In the genomic region with DNA sequence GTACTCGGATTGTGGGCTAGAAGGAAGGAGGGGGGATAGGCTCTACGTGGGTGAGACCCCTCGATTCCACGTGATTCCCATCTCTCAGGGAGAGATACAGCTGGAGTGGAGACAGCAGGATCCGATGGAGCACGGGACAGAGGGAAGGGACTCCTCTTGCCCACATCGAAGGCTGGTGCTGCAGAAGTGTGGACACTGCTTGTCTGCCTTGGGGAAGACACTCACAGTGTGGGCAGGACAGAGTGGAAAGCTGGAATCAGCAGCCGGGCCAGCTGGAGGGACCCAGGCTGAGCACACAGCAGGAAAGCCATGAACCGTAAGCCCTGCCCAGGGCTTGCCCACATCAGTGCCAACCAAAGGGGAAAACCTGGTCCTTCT, we compare ENCODE assay signal across 26 cellular contexts. TPM values are rescaled to one million over a fixed set of nuclear protein-coding genes. Genes with fewer than 3 reads are reported as not detected.
DNase-seq lines count a peak whose midpoint lies in the region; ATAC-seq, FAIRE-seq and TF ChIP-seq lines count a peak whose summit lies in the region.
"Had no signal": no experiment of that assay in that cellular context is flagged by ENCODE, and none has a peak within 500 bp of the region (broad histone marks: within the 10 kb centered on the region; RNA-seq: fewer than 3 reads in every experiment).

No MANE protein-coding gene starts in this region.

- H3K36me3 Mint-ChIP-seq in activated CD4-positive, alpha-beta T cell treated with anti-CD3 and anti-CD28 coated beads for 36 hours (ENCODE audit: low read depth) = no peaks in the 10 kb centered on the region
- H3K36me3 Mint-ChIP-seq: CD14-positive monocyte had no signal

- no peak overlapping the region for H4K91ac ChIP-seq in H1 (replicated peaks; ENCODE audit: insufficient read length, low read length)

- H3K4me1 ChIP-seq in H1 (replicated peaks in 1 of 4; ENCODE audit: control insufficient read depth in 3 of 4, insufficient read depth in 4 of 4, low read length in 3 of 4) (no peaks in the 10 kb centered on the region), spleen (peaks cover 0 to 20% (median 9%) of the 10 kb centered on the region in 6 donors)
- H3K4me1 ChIP-seq: BE2C had no signal

- no peak overlapping the region for H4K5ac ChIP-seq in H1 (ENCODE audit: insufficient read length, low read depth, low read length)

- CTCF ChIA-PET in activated CD4-positive, alpha-beta T cell treated with anti-CD3 and anti-CD28 coated beads for 36 hours (lab: Charles Lee) = interaction anchor here (0.6 kb wide), 1 partner anchor 602 kb away, joined by 4 read pairs; a partner anchor contains a TSS
- CTCF ChIA-PET in H1 (lab: Charles Lee; ENCODE audit: partially characterized antibody) = interaction anchor here (1.0 to 1.4 kb wide), 3 partner anchors 11 to 306 kb away, joined by 3 to 4 read pairs (median 3); no protein-coding TSS in a partner anchor

- no peak overlapping the region for H3K4me3 ChIP-seq in H1 (ENCODE audit: extremely low read depth in 1 of 4, insufficient read depth in 2 of 4, low read depth in 3 of 4, low read length in 4 of 4)
- no peak overlapping the region for H3K4me3 ChIP-seq in spleen
- H3K4me3 ChIP-seq: GM23338, K562 had no signal

- H3K27me3 ChIP-seq in H1 (replicated peaks in 1 of 4; ENCODE audit: control insufficient read depth in 3 of 4, extremely low read depth in 1 of 4, insufficient read depth in 3 of 4, low read length in 3 of 4) (peaks cover 0 to 2% (median 0%) of the 10 kb centered on the region in 4 experiments; a peak in 2 of 7 replicates), spleen (replicated peaks in 1 of 7) (peaks cover 0 to under 1% (median 0%) of the 10 kb centered on the region in 7 donors)
- H3K27me3 ChIP-seq: BE2C had no signal

- no peak overlapping the region for H2BK5ac ChIP-seq in H1 (ENCODE audit: low read depth, low read length)

- no peak overlapping the region for H3K4me2 ChIP-seq in H1 (ENCODE audit: insufficient read depth in 1 of 2, low read depth in 2 of 2, low read length in 2 of 2)
- H3K4me2 ChIP-seq: GM23338 had no signal

- H3K79me2 ChIP-seq in H1 (ENCODE audit: control insufficient read depth in 1 of 2, insufficient read depth in 2 of 2, low read length in 2 of 2) = no peaks in the 10 kb centered on the region

- H3K23me2 ChIP-seq in H1 (ENCODE audit: low read depth, low read length) = no peaks in the 10 kb centered on the region

- no peak overlapping the region for H3K56ac ChIP-seq in H1 (replicated peaks; ENCODE audit: insufficient read length, low read depth, low read length)

- no peaks in the 10 kb centered on the region for H4K20me1 ChIP-seq in H1 (replicated peaks in 1 of 2; ENCODE audit: control insufficient read depth in 1 of 2, insufficient read depth in 2 of 2, low read length in 2 of 2)

- no peaks in the 10 kb centered on the region for H3K79me1 ChIP-seq in H1 (ENCODE audit: low read depth, low read length)

- H3K9me3 Mint-ChIP-seq in activated CD4-positive, alpha-beta T cell treated with anti-CD3 and anti-CD28 coated beads for 36 hours (ENCODE audit: low read depth) = no peaks in the 10 kb centered on the region
- H3K9me3 Mint-ChIP-seq: CD8-positive, alpha-beta memory T cell had no signal

- H2BK20ac ChIP-seq in H1 (ENCODE audit: low read length) = no peak overlapping the region

- intact Hi-C loops in activated CD4-positive, alpha-beta T cell treated with anti-CD3 and anti-CD28 coated beads for 36 hours (cut with DNase I, micrococcal nuclease) = no loop called here
- intact Hi-C loops in spleen (cut with DNase I; ENCODE audit: low total_unique reads) = loop anchor here (5.0 kb wide), 1 partner anchor 242 kb away; no protein-coding TSS in a partner anchor

- H3K18ac ChIP-seq in H1 (ENCODE audit: extremely low read depth, low read length) = no peak overlapping the region

- no peak for TF ChIP-seq RAD21 in H1 (IDR thresholded peaks at IDR 0.05 in 1 of 2, conservative IDR thresholded peaks at IDR 0.05 in 1 of 2; ENCODE audit: low read depth in 2 of 2, low read length in 2 of 2)

- H3K27ac Mint-ChIP-seq in activated CD4-positive, alpha-beta T cell treated with anti-CD3 and anti-CD28 coated beads for 36 hours = peak overlapping the region; percentile 3
- H3K27ac Mint-ChIP-seq: GM23338 had no signal

- no peak overlapping the region for H3K14ac ChIP-seq in H1 (ENCODE audit: insufficient read length)

- no peak for FAIRE-seq in H1 (lab: Jason Lieb, UNC)
- FAIRE-seq: K562 had no signal

- no peak for TF ChIP-seq CTCF in GM10266 (IDR thresholded peaks at IDR 0.05; ENCODE audit: control insufficient read depth, insufficient read depth, low read depth, missing control alignments)
- no peak for TF ChIP-seq CTCF in H1 (IDR thresholded peaks at IDR 0.05; ENCODE audit: control extremely low read depth in 1 of 3, insufficient read depth in 1 of 3, low read depth in 1 of 3, low read length in 3 of 3)
- TF ChIP-seq CTCF in spleen (IDR thresholded peaks at IDR 0.05 in 8 of 11, conservative IDR thresholded peaks at IDR 0.05 in 3 of 11) = no peak

- H3K4me3 Mint-ChIP-seq in activated CD4-positive, alpha-beta T cell treated with anti-CD3 and anti-CD28 coated beads for 36 hours = no peak overlapping the region
- H3K4me3 Mint-ChIP-seq: CD8-positive, alpha-beta memory T cell; GM23338 had no signal

- H3K27ac ChIP-seq in H1 (ENCODE audit: low read depth, low read length) = no peak overlapping the region
- H3K27ac ChIP-seq in spleen = no peak overlapping the region
- H3K27ac ChIP-seq: 22Rv1 had no signal

- no peak for ATAC-seq in activated CD4-positive, alpha-beta T cell treated with anti-CD3 and anti-CD28 coated beads for 36 hours
- ATAC-seq: GM23338, K562 had no signal

- no peak overlapping the region for H2AK5ac ChIP-seq in H1 (ENCODE audit: low read depth, low read length)

- peak overlapping the region; percentile 31; the same call in 1 of the 2 replicates for H2BK15ac ChIP-seq in H1 (ENCODE audit: low read length)

- no peak for TF ChIP-seq EP300 in H1 (IDR thresholded peaks at IDR 0.05; ENCODE audit: borderline replicate concordance in 1 of 2, low read depth in 2 of 2, low read length in 2 of 2)

- no peak for DNase-seq in activated CD4-positive, alpha-beta T cell treated with anti-CD3 and anti-CD28 coated beads for 36 hours
- no peak for DNase-seq in activated CD4-positive, alpha-beta T cell treated with anti-CD3 and anti-CD28 coated beads for 1 hour
- DNase-seq in GM10266 (ENCODE audit: extremely low spot score) = peak; percentile 5
- no peak for DNase-seq in H1 (ENCODE audit: low read depth in 1 of 2, low spot score in 2 of 2)
- DNase-seq in spleen = peak; percentile 36
- no peak for DNase-seq in activated CD4-positive, CD25-positive, alpha-beta regulatory T cell (lab: John Stamatoyannopoulos, UW)
- no peak for DNase-seq in AG08396 (ENCODE audit: low spot score)
- DNase-seq: BE2C; CD8-positive, alpha-beta memory T cell; DMS 273 treated with DMSO at 0.1 percent for 48 hours; DMS79; EL; GDM1; HCEC 1CT; Kasumi-1; NCI-H1105 treated with DMSO at 0.1 percent for 48 hours; NCI-H146; NCI-H1930; NCI-H2107; NCI-H446; NCI-H524 treated with DMSO at 0.1 percent for 48 hours; NCI-H774 had no signal

- no peaks in the 10 kb centered on the region for H3K27me3 Mint-ChIP-seq in activated CD4-positive, alpha-beta T cell treated with anti-CD3 and anti-CD28 coated beads for 36 hours

- H3K36me3 ChIP-seq in H1 (ENCODE audit: control insufficient read depth in 2 of 4, insufficient read depth in 4 of 4, low read length in 3 of 4) (no peaks in the 10 kb centered on the region), spleen (peaks cover 0 to 14% (median 0%) of the 10 kb centered on the region in 6 donors)
- H3K36me3 ChIP-seq: BE2C had no signal

- no peak overlapping the region for H3K23ac ChIP-seq in H1 (ENCODE audit: insufficient read length)

- no peak overlapping the region for H2BK12ac ChIP-seq in H1 (ENCODE audit: low read depth, low read length)

- no peak overlapping the region for H4K8ac ChIP-seq in H1 (ENCODE audit: extremely low read depth, insufficient read depth, low read length)

- H3K9me3 ChIP-seq in H1 (ENCODE audit: insufficient read depth in 2 of 2, low read depth in 1 of 2, low read length in 1 of 2) (no peaks in the 10 kb centered on the region), spleen (no peaks in the 10 kb centered on the region)
- H3K9me3 ChIP-seq: BE2C had no signal

- no peaks in the 10 kb centered on the region for H3K4me1 Mint-ChIP-seq in activated CD4-positive, alpha-beta T cell treated with anti-CD3 and anti-CD28 coated beads for 36 hours
- H3K4me1 Mint-ChIP-seq: CD8-positive, alpha-beta memory T cell; GM23338 had no signal

- no peak overlapping the region for H3K4ac ChIP-seq in H1 (replicated peaks; ENCODE audit: insufficient read length, low read depth, low read length)

- WGBS in H1 (ENCODE audit: extremely low coverage in 1 of 2, insufficient coverage in 1 of 2, insufficient read length in 1 of 2, insufficient replicate concordance in 2 of 2, low coverage in 1 of 2, low lambda C conversion rate in 2 of 2, missing lambda C conversion rate in 1 of 2), 2 experiments = 83% methylated on average over 9 of the region's 9 CpGs; no CpG with 5 or more reads in 1 of the 2 experiments
- 87 to 93% (median 91%) methylated on average over 9 of the region's 9 CpGs for WGBS in spleen, 5 donors

- TF ChIP-seq POLR2A in H1 (IDR thresholded peaks at IDR 0.05; ENCODE audit: control extremely low read depth in 1 of 2, low read depth in 2 of 2, low read length in 2 of 2) (no peak), spleen (IDR thresholded peaks at IDR 0.05) (no peak)

- no peak overlapping the region for H2BK120ac ChIP-seq in H1 (replicated peaks; ENCODE audit: low read depth, low read length)

- H3K9ac ChIP-seq in H1 (replicated peaks in 1 of 4; ENCODE audit: extremely low read depth in 1 of 4, low read depth in 3 of 4, low read length in 3 of 4) = no peak overlapping the region

- POLR2A ChIA-PET in activated CD4-positive, alpha-beta T cell treated with anti-CD3 and anti-CD28 coated beads for 36 hours (lab: Charles Lee) = no interaction called here
- POLR2A ChIA-PET in H1 (lab: Charles Lee; ENCODE audit: partially characterized antibody) = no interaction called here

- H2AFZ ChIP-seq in H1 (ENCODE audit: low read length) = no peak overlapping the region
- H2AFZ ChIP-seq: GM23338 had no signal

RNA-seq across cellular contexts. Expression of a gene that starts 42.1 kb away (rescaled TPM):
- 1 to 10 TPM; 1.4 to 2.0 TPM for total RNA-seq in activated CD4-positive, alpha-beta T cell treated with anti-CD3 and anti-CD28 coated beads for 36 hours
- total RNA-seq in H1 (2021; fragmentation: NEBNext Ultra II Directional; extraction: Animal tissue kit (Norgen Biotek cat#: 25700)) = 5.6 and 6.1 TPM in 2 replicates
- 5.8 and 10.7 TPM in 2 replicates for polyA plus RNA-seq in H1 (2011; rRNA removed)
- polyA plus RNA-seq in H1 (2011; cell fraction: cytosol; rRNA removed) = 6.1 TPM
- 8.3 TPM for polyA plus RNA-seq in H1 (2011; cell fraction: nucleus; rRNA removed)
- 4.1 to 6.5 TPM (median 4.9 TPM) in 4 replicates for polyA plus RNA-seq in H1 (2012, experiment 1 of 2)
- polyA plus RNA-seq in H1 (2012, experiment 2 of 2) = 6.6 TPM
- polyA plus RNA-seq in H1 (2013, experiment 1 of 2) = 3.9 TPM
- 4.0 TPM for polyA plus RNA-seq in H1 (2013, experiment 2 of 2)
- polyA minus RNA-seq in H1 (2011; rRNA and poly(A)+ RNA removed) = 2.3 and 2.7 TPM in 2 replicates
- 4.3 TPM for polyA minus RNA-seq in H1 (2011; cell fraction: cytosol; rRNA and poly(A)+ RNA removed)
- 9.9 TPM for polyA minus RNA-seq in H1 (2011; cell fraction: nucleus; rRNA and poly(A)+ RNA removed)
- total RNA-seq in spleen = 100 to 1,000 TPM in 1 of 7 donors, 10 to 100 TPM in 6; 44.2 to 182 (median 58.6) TPM
- polyA plus RNA-seq in spleen = 10 to 100 TPM in 1 of 3 donors, 1 to 10 TPM in 2; 4.8 to 27.1 (median 7.4) TPM

RNA-seq across cellular contexts. Expression of a gene that starts 51.0 kb away (rescaled TPM):
- 10 to 100 TPM; 31.0 to 31.8 TPM for total RNA-seq in activated CD4-positive, alpha-beta T cell treated with anti-CD3 and anti-CD28 coated beads for 36 hours
- 56.5 and 58.4 TPM in 2 replicates for total RNA-seq in H1 (2021; fragmentation: NEBNext Ultra II Directional; extraction: Animal tissue kit (Norgen Biotek cat#: 25700))
- polyA plus RNA-seq in H1 (2011; rRNA removed) (9.4 and 11.6 TPM in 2 replicates), spleen (10 to 100 TPM in 1 of 3 donors, 1 to 10 TPM in 2; 3.0 to 11.8 (median 4.1) TPM)
- polyA plus RNA-seq in H1 (2011; cell fraction: cytosol; rRNA removed) = 10.8 TPM
- polyA plus RNA-seq in H1 (2011; cell fraction: nucleus; rRNA removed) = 9.3 TPM
- polyA plus RNA-seq in H1 (2012, experiment 1 of 2) = 22.5 to 28.3 TPM (median 25.2 TPM) in 4 replicates
- 23.8 TPM for polyA plus RNA-seq in H1 (2012, experiment 2 of 2)
- polyA plus RNA-seq in H1 (2013, experiment 1 of 2) = 42.9 TPM
- 45.8 TPM for polyA plus RNA-seq in H1 (2013, experiment 2 of 2)
- 8.4 and 9.3 TPM in 2 replicates for polyA minus RNA-seq in H1 (2011; rRNA and poly(A)+ RNA removed)
- polyA minus RNA-seq in H1 (2011; cell fraction: cytosol; rRNA and poly(A)+ RNA removed) = 13.5 TPM
- polyA minus RNA-seq in H1 (2011; cell fraction: nucleus; rRNA and poly(A)+ RNA removed) = 6.2 TPM
- 10 to 100 TPM; 19.5 to 47.1 (median 29.6) TPM for total RNA-seq in spleen

Comparison
In these comparisons a context has a peak if more than half of its experiments do, and no peak if none do; other contexts are left out.
1. DNase-seq: peak in GM10266 (single experiment) and spleen (single experiment); none in activated CD4-positive, alpha-beta T cell treated with anti-CD3 and anti-CD28 coated beads for 36 hours (single experiment), activated CD4-positive, alpha-beta T cell treated with anti-CD3 and anti-CD28 coated beads for 1 hour (single experiment), H1 (0 of 2), activated CD4-positive, CD25-positive, alpha-beta regulatory T cell (0 of 4) and AG08396 (single experiment).